In the genomic region with DNA sequence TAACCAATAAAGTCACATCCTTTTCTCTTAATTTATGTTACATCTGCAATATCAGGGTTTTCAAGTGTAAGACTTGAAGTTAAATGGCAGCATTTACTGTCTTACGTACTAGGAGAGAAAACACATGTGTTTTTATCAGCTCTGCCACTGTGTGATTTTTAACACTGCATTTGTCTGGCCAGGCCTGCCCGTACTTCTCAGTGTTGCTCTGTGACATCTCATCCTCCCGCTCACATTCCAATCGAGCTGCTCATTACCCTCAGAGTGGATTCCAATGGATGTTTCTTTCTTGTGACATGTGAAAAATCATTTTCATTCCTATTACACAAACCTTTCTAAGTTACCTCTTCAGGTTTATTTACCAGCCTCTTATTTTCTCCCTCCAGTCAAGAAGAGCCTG, we compare ENCODE assay signal across 9 cellular contexts.
DNase-seq lines count a peak whose midpoint lies in the region; ATAC-seq and TF ChIP-seq lines count a peak whose summit lies in the region.
"Had no signal": no experiment of that assay in that cellular context is flagged by ENCODE, and none has a peak within 500 bp of the region (broad histone marks: within the 10 kb centered on the region; RNA-seq: fewer than 3 reads in every experiment).

No MANE protein-coding gene starts in this region.

- H3K27ac ChIP-seq in RWPE1 (no peak overlapping the region), neural cell (ENCODE audit: low read length) (peak overlapping the region; percentile 23)

- H3K4me2 ChIP-seq in neural cell (ENCODE audit: low read length), result no peak overlapping the region

- H3K36me3 ChIP-seq in neural cell (ENCODE audit: insufficient read depth, low read length), result no peaks in the 10 kb centered on the region

- H3K27me3 Mint-ChIP-seq in activated T-cell treated with anti-CD3 and anti-CD28 coated beads, Interleukin-2, amount 50 U/mL, for 72 hours (ENCODE audit: low read depth), result no peaks in the 10 kb centered on the region

- ATAC-seq in GM21737 (IDR thresholded peaks at IDR 0.05; ENCODE audit: unreplicated experiment), result no peak
- no peak for ATAC-seq in activated T-cell treated with anti-CD3 and anti-CD28 coated beads, Interleukin-2, amount 50 U/mL, for 72 hours (replicated peaks in 1 of 2)

- no peak overlapping the region for H3K9ac ChIP-seq in neural cell (ENCODE audit: low read length)

- no peak overlapping the region for H3K27ac Mint-ChIP-seq in activated T-cell treated with anti-CD3 and anti-CD28 coated beads, Interleukin-2, amount 50 U/mL, for 72 hours
- H3K27ac Mint-ChIP-seq: T-helper 1 cell treated with Interleukin-12 subunit alpha and Interleukin-12 subunit beta and Interleukin-4 antibody, amounts not matched to agents 30 μg/mL and 1 μg/mL, for 36 hours had no signal

- no peaks in the 10 kb centered on the region for H3K4me1 Mint-ChIP-seq in activated T-cell treated with anti-CD3 and anti-CD28 coated beads, Interleukin-2, amount 50 U/mL, for 72 hours (ENCODE audit: low read depth)

- peak overlapping the region; percentile 4 for H3K4me3 ChIP-seq in neural cell (ENCODE audit: low read length)

- H3K27me3 ChIP-seq in neural cell (ENCODE audit: insufficient read depth, low read depth, low read length), result no peaks in the 10 kb centered on the region

- no peaks in the 10 kb centered on the region for H3K9me3 ChIP-seq in neural cell (ENCODE audit: low read length)

- peaks cover 10 to 12% of the 10 kb centered on the region in 2 donors for H3K9me3 Mint-ChIP-seq in activated T-cell treated with anti-CD3 and anti-CD28 coated beads, Interleukin-2, amount 50 U/mL, for 72 hours
- H3K9me3 Mint-ChIP-seq: T-helper 1 cell treated with Interleukin-12 subunit alpha and Interleukin-12 subunit beta and Interleukin-4 antibody, amounts not matched to agents 30 μg/mL and 1 μg/mL, for 36 hours had no signal

- DNase-seq in Daoy (ENCODE audit: low read depth), result peak; percentile 74
- peak; percentile 62 for DNase-seq in RWPE1 (ENCODE audit: low spot score)
- DNase-seq in fibroblast of peridontal ligament (ENCODE audit: extremely low read depth), result peak; percentile 82
- DNase-seq in stimulated activated CD4-positive, alpha-beta T cell treated with anti-CD3 and anti-CD28 coated beads, Interleukin-1b, Interleukin-23, amount 100 ng/mL, for 48 hours, result no peak
- DNase-seq in activated T-cell treated with anti-CD3 and anti-CD28 coated beads, Interleukin-2, amount 50 U/mL, for 72 hours, result no peak
- DNase-seq in inferior parietal cortex (ENCODE audit: extremely low spot score), result no peak

- H3F3A ChIP-seq in neural cell (ENCODE audit: insufficient read depth, low read length, poor library complexity, severe bottlenecking), result no peaks in the 10 kb centered on the region

- no peaks in the 10 kb centered on the region for H4K20me1 ChIP-seq in neural cell (ENCODE audit: insufficient read depth)

- H2AFZ ChIP-seq in neural cell (ENCODE audit: low read depth, low read length), result no peak overlapping the region

- peak; percentile 18 for TF ChIP-seq RAD21 in neural cell (conservative IDR thresholded peaks at IDR 0.05)

- H3K36me3 Mint-ChIP-seq in activated T-cell treated with anti-CD3 and anti-CD28 coated beads, Interleukin-2, amount 50 U/mL, for 72 hours (ENCODE audit: insufficient read depth in 2 of 2), result peaks cover 0 to 1% of the 10 kb centered on the region in 2 donors

- TF ChIP-seq CTCF in RWPE1 (conservative IDR thresholded peaks at IDR 0.05; ENCODE audit: low read depth) (no peak), neural cell (IDR thresholded peaks at IDR 0.05; ENCODE audit: poor library complexity, severe bottlenecking) (no peak)

- CTCF ChIA-PET in RWPE1 (lab: Yijun Ruan, JAX), result interaction anchor here (0.6 kb wide), 1 partner anchor 1744 kb away, joined by 3 read pairs; no protein-coding TSS in a partner anchor

- POLR2A ChIA-PET in RWPE1 (lab: Yijun Ruan, JAX; ENCODE audit: low non-redundant PET), result no interaction called here

- H3K4me3 Mint-ChIP-seq in activated T-cell treated with anti-CD3 and anti-CD28 coated beads, Interleukin-2, amount 50 U/mL, for 72 hours, result no peak overlapping the region
- H3K4me3 Mint-ChIP-seq: T-helper 1 cell treated with Interleukin-12 subunit alpha and Interleukin-12 subunit beta and Interleukin-4 antibody, amounts not matched to agents 30 μg/mL and 1 μg/mL, for 36 hours had no signal

- H3K9me2 ChIP-seq in neural cell (ENCODE audit: insufficient read depth, low read length), result no peaks in the 10 kb centered on the region

- no peak for TF ChIP-seq EP300 in neural cell (conservative IDR thresholded peaks at IDR 0.05; ENCODE audit: poor library complexity, severe bottlenecking)

- no peaks in the 10 kb centered on the region for H3K79me2 ChIP-seq in neural cell (replicated peaks; ENCODE audit: insufficient read depth, low read length)

TF ChIP-seq in neural cell, 6 proteins besides CTCF, POLR2A, EP300 and RAD21:
- peak; percentile 10 for TF ChIP-seq MXI1 (conservative IDR thresholded peaks at IDR 0.05; ENCODE audit: poor library complexity, severe bottlenecking)
- TF ChIP-seq SMC3 (conservative IDR thresholded peaks at IDR 0.05; ENCODE audit: poor library complexity), result no peak
- TF ChIP-seq TAF1 (IDR thresholded peaks at IDR 0.05; ENCODE audit: low read depth), result no peak
- TF ChIP-seq POLR2AphosphoS5 (IDR thresholded peaks at IDR 0.05), result no peak
- no peak for TF ChIP-seq EZH2 (IDR thresholded peaks at IDR 0.05; ENCODE audit: borderline replicate concordance, insufficient read depth, low read length, poor library complexity, severe bottlenecking)
- TF ChIP-seq, protein P1, sequence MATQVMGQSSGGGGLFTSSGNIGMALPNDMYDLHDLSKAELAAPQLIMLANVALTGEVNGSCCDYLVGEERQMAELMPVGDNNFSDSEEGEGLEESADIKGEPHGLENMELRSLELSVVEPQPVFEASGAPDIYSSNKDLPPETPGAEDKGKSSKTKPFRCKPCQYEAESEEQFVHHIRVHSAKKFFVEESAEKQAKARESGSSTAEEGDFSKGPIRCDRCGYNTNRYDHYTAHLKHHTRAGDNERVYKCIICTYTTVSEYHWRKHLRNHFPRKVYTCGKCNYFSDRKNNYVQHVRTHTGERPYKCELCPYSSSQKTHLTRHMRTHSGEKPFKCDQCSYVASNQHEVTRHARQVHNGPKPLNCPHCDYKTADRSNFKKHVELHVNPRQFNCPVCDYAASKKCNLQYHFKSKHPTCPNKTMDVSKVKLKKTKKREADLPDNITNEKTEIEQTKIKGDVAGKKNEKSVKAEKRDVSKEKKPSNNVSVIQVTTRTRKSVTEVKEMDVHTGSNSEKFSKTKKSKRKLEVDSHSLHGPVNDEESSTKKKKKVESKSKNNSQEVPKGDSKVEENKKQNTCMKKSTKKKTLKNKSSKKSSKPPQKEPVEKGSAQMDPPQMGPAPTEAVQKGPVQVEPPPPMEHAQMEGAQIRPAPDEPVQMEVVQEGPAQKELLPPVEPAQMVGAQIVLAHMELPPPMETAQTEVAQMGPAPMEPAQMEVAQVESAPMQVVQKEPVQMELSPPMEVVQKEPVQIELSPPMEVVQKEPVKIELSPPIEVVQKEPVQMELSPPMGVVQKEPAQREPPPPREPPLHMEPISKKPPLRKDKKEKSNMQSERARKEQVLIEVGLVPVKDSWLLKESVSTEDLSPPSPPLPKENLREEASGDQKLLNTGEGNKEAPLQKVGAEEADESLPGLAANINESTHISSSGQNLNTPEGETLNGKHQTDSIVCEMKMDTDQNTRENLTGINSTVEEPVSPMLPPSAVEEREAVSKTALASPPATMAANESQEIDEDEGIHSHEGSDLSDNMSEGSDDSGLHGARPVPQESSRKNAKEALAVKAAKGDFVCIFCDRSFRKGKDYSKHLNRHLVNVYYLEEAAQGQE (IDR thresholded peaks at IDR 0.05; ENCODE audit: borderline replicate concordance), result peak; percentile 15

Comparison
In these comparisons a context has a peak if more than half of its experiments do, and no peak if none do; other contexts are left out.
1. DNase-seq: peak in Daoy (single experiment), RWPE1 (single experiment) and fibroblast of peridontal ligament (single experiment); none in stimulated activated CD4-positive, alpha-beta T cell treated with anti-CD3 and anti-CD28 coated beads, Interleukin-1b, Interleukin-23, amount 100 ng/mL, for 48 hours (single experiment), activated T-cell treated with anti-CD3 and anti-CD28 coated beads, Interleukin-2, amount 50 U/mL, for 72 hours (0 of 2) and inferior parietal cortex (single experiment).